ENCODE assay signal across 9 cellular contexts in genomic region chr4:84814100-84814750, GRCh38.
DNase-seq lines count a peak whose midpoint lies in the region; ATAC-seq, FAIRE-seq and TF ChIP-seq lines count a peak whose summit lies in the region.
"Had no signal": no experiment of that assay in that cellular context is flagged by ENCODE, and none has a peak within 500 bp of the region (broad histone marks: within the 10 kb centered on the region; RNA-seq: fewer than 3 reads in every experiment).

No MANE protein-coding gene starts in this region.

- no peak overlapping the region for H3K4me3 Mint-ChIP-seq in GM23338
- H3K4me3 Mint-ChIP-seq in CD8-positive, alpha-beta T cell = no peak overlapping the region

- peak overlapping the region; percentile 54; the same call in 1 of the 2 replicates for H3K27ac Mint-ChIP-seq in GM23338
- no peak overlapping the region for H3K27ac Mint-ChIP-seq in CD8-positive, alpha-beta T cell

- H3F3A ChIP-seq in GM23338 (replicated peaks; ENCODE audit: low read depth) = no peaks in the 10 kb centered on the region

- DNase-seq in GM23338 (ENCODE audit: low spot score) (no peak), RWPE2 (ENCODE audit: low spot score) (peak; percentile 71), fibroblast of mammary gland (ENCODE audit: low read depth) (peak; percentile 94), small intestine (peak; percentile 2), activated T-cell treated with anti-CD3 and anti-CD28 coated beads for 4 hours (no peak), GM12892 (ENCODE audit: insufficient read length) (no peak)
- DNase-seq in CD8-positive, alpha-beta T cell = no peak
- DNase-seq in stimulated activated CD4-positive, alpha-beta T cell treated with anti-CD3 and anti-CD28 coated beads, Interleukin-15, amount 100 ng/mL, for 24 hours = no peak
- DNase-seq: heart right ventricle had no signal

- H3K27me3 ChIP-seq in GM23338 (ENCODE audit: insufficient read depth) (no peaks in the 10 kb centered on the region), RWPE2 (ENCODE audit: insufficient read depth, poor library complexity, severe bottlenecking) (no peaks in the 10 kb centered on the region), small intestine (ENCODE audit: control insufficient read depth in 2 of 2, insufficient read depth in 2 of 2, low read length in 2 of 2) (no peaks in the 10 kb centered on the region)
- H3K27me3 ChIP-seq in CD8-positive, alpha-beta T cell (ENCODE audit: insufficient read depth, low read length) = no peaks in the 10 kb centered on the region
- H3K27me3 ChIP-seq: heart right ventricle had no signal

- FAIRE-seq in small intestine (lab: Jason Lieb, UNC) = no peak
- FAIRE-seq in GM12892 (lab: Jason Lieb, UNC) = no peak

- H3K4me3 ChIP-seq in GM23338 = no peak overlapping the region
- no peak overlapping the region for H3K4me3 ChIP-seq in RWPE2 (ENCODE audit: severe bottlenecking)
- no peak overlapping the region for H3K4me3 ChIP-seq in fibroblast of mammary gland (ENCODE audit: control insufficient read depth, low read depth, low read length)
- no peak overlapping the region for H3K4me3 ChIP-seq in small intestine (ENCODE audit: low read depth in 1 of 2, low read length in 2 of 2)
- H3K4me3 ChIP-seq in CD8-positive, alpha-beta T cell (ENCODE audit: low read depth, low read length) = no peak overlapping the region
- H3K4me3 ChIP-seq: heart right ventricle had no signal

- TF ChIP-seq POLR2A in GM12892 (IDR thresholded peaks at IDR 0.05; ENCODE audit: low read depth, low read length) = no peak

- H3K4me1 ChIP-seq in GM23338 (ENCODE audit: insufficient read depth) = peaks cover 3% of the 10 kb centered on the region; the same call in 1 of the 2 replicates
- peaks cover 12% of the 10 kb centered on the region for H3K4me1 ChIP-seq in RWPE2 (ENCODE audit: insufficient read depth, poor library complexity, severe bottlenecking)
- H3K4me1 ChIP-seq in small intestine (ENCODE audit: control insufficient read depth in 2 of 2, insufficient read depth in 1 of 2, low read depth in 1 of 2, low read length in 1 of 2) = no peaks in the 10 kb centered on the region
- H3K4me1 ChIP-seq in CD8-positive, alpha-beta T cell (ENCODE audit: insufficient read depth, low read length) = no peaks in the 10 kb centered on the region
- H3K4me1 ChIP-seq: heart right ventricle had no signal

- H3K9me2 ChIP-seq in GM23338 (ENCODE audit: insufficient read depth) = no peaks in the 10 kb centered on the region

- H3K36me3 ChIP-seq in GM23338 (ENCODE audit: insufficient read depth) = peaks cover 4% of the 10 kb centered on the region; the same call in 1 of the 2 replicates
- peaks cover 40% of the 10 kb centered on the region for H3K36me3 ChIP-seq in RWPE2 (ENCODE audit: low read depth)
- H3K36me3 ChIP-seq in small intestine (ENCODE audit: control insufficient read depth in 2 of 2, insufficient read depth in 2 of 2, low read length in 2 of 2) = peaks cover 0 to 4% of the 10 kb centered on the region in 2 donors
- no peaks in the 10 kb centered on the region for H3K36me3 ChIP-seq in CD8-positive, alpha-beta T cell (ENCODE audit: insufficient read depth, low read length)

- H3K27me3 Mint-ChIP-seq in GM23338 (ENCODE audit: insufficient read depth, low read depth, poor library complexity) = peaks cover 1% of the 10 kb centered on the region
- no peaks in the 10 kb centered on the region for H3K27me3 Mint-ChIP-seq in CD8-positive, alpha-beta T cell (ENCODE audit: low read depth)

- H3K27ac ChIP-seq in GM23338 (ENCODE audit: low read depth) = peak overlapping the region; percentile 28; the same call in 1 of the 2 replicates
- peak overlapping the region; percentile 16 for H3K27ac ChIP-seq in RWPE2 (ENCODE audit: poor library complexity, severe bottlenecking)
- H3K27ac ChIP-seq in small intestine (ENCODE audit: low read depth in 1 of 2, low read length in 1 of 2) = no peak overlapping the region
- H3K27ac ChIP-seq in CD8-positive, alpha-beta T cell (ENCODE audit: low read depth, low read length) = no peak overlapping the region
- H3K27ac ChIP-seq: heart right ventricle had no signal

- WGBS in small intestine, 3 donors = 82 to 88% (median 88%) methylated on average over 5 of the region's 5 CpGs

- no peaks in the 10 kb centered on the region for H3K9me3 Mint-ChIP-seq in GM23338
- no peaks in the 10 kb centered on the region for H3K9me3 Mint-ChIP-seq in CD8-positive, alpha-beta T cell

- intact Hi-C loops in CD8-positive, alpha-beta T cell (cut with DNase I, micrococcal nuclease) = no loop called here

- TF ChIP-seq CTCF in GM23338 (conservative IDR thresholded peaks at IDR 0.05; ENCODE audit: low read depth in 2 of 2) (no peak), RWPE2 (IDR thresholded peaks at IDR 0.05; ENCODE audit: poor library complexity, severe bottlenecking) (no peak), fibroblast of mammary gland (conservative IDR thresholded peaks at IDR 0.05; ENCODE audit: control insufficient read depth, insufficient read depth, low read depth, low read length) (no peak)
- no peak for TF ChIP-seq CTCF in CD8-positive, alpha-beta T cell (IDR thresholded peaks at IDR 0.05)

- POLR2A ChIA-PET in CD8-positive, alpha-beta T cell (lab: Charles Lee) = no interaction called here

- peaks cover 13% of the 10 kb centered on the region; the same call in 2 of the 3 replicates for H3K36me3 Mint-ChIP-seq in GM23338 (ENCODE audit: low read depth)
- H3K36me3 Mint-ChIP-seq in CD8-positive, alpha-beta T cell = no peaks in the 10 kb centered on the region

- no peaks in the 10 kb centered on the region for H3K9me3 ChIP-seq in RWPE2 (ENCODE audit: severe bottlenecking)
- H3K9me3 ChIP-seq in small intestine (ENCODE audit: control insufficient read depth, low read depth) = no peaks in the 10 kb centered on the region
- no peaks in the 10 kb centered on the region for H3K9me3 ChIP-seq in CD8-positive, alpha-beta T cell (ENCODE audit: low read length)
- H3K9me3 ChIP-seq: heart right ventricle had no signal

- no peak overlapping the region for H3K4me2 ChIP-seq in GM23338

- H2AFZ ChIP-seq in GM23338 = no peak overlapping the region

- ATAC-seq in GM23338 (no peak), RWPE2 (ENCODE audit: low read depth) (peak; percentile 100)
- no peak for ATAC-seq in CD8-positive, alpha-beta T cell

- H3K4me1 Mint-ChIP-seq in GM23338 = peaks cover 21% of the 10 kb centered on the region; the same call in 2 of the 3 replicates
- H3K4me1 Mint-ChIP-seq in CD8-positive, alpha-beta T cell (ENCODE audit: low read depth) = no peaks in the 10 kb centered on the region

- CTCF ChIA-PET in CD8-positive, alpha-beta T cell (lab: Charles Lee) = no interaction called here

- H3K79me2 ChIP-seq in GM23338 (replicated peaks; ENCODE audit: insufficient read depth) = no peaks in the 10 kb centered on the region

- H4K20me1 ChIP-seq in GM23338 (replicated peaks; ENCODE audit: insufficient read depth) = no peaks in the 10 kb centered on the region; the same call in 1 of the 2 replicates

TF ChIP-seq in GM23338, 12 proteins besides CTCF, POLR2A, EP300 and RAD21 (continues in another document):
- TF ChIP-seq REST (IDR thresholded peaks at IDR 0.05; ENCODE audit: unreplicated experiment) = no peak
- TF ChIP-seq ETS1 (IDR thresholded peaks at IDR 0.05) = no peak
- no peak for TF ChIP-seq ZNF114 (CRISPR knock-in tag; IDR thresholded peaks at IDR 0.05)
- no peak for TF ChIP-seq CREB1 (CRISPR knock-in tag; IDR thresholded peaks at IDR 0.05; ENCODE audit: low read depth)
- TF ChIP-seq JUNB (IDR thresholded peaks at IDR 0.05; ENCODE audit: unreplicated experiment) = no peak
- TF ChIP-seq ZNF331 (CRISPR knock-in tag; IDR thresholded peaks at IDR 0.05; ENCODE audit: low read depth) = no peak

Comparison
In these comparisons a context has a peak if more than half of its experiments do, and no peak if none do; other contexts are left out.
1. DNase-seq: peak in RWPE2 (single experiment), fibroblast of mammary gland (single experiment) and small intestine (single experiment); none in GM23338 (single experiment), activated T-cell treated with anti-CD3 and anti-CD28 coated beads for 4 hours (single experiment), GM12892 (single experiment), CD8-positive, alpha-beta T cell (0 of 7) and stimulated activated CD4-positive, alpha-beta T cell treated with anti-CD3 and anti-CD28 coated beads, Interleukin-15, amount 100 ng/mL, for 24 hours (single experiment).
2. H3K27ac ChIP-seq: peak in GM23338 (single experiment) and RWPE2 (single experiment); none in small intestine (0 of 2) and CD8-positive, alpha-beta T cell (single experiment).